1 cellular context compared by ENCODE assay signal in the genomic region with DNA sequence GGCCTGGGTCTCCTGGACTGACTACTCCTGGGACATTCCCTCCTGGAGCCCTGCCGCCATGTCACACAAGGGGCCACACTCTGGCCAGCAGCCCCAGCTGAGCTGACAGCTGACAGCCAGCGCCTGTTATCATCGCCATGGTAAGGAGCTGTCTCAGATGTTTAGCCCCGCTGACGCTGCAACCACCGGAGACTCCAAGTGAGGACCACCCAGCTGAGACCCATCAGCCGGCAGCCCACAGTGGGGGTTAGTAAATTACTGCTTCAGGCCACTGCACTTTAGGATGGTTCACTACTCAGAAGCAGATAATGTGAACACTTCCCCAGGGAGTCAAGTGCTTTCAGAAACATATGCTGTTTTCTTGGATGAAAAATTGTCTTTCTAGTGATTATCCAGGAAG.
TF ChIP-seq lines count a peak whose summit lies in the region.

No MANE protein-coding gene starts in this region.

TF ChIP-seq in SK-N-SH treated with all-trans-retinoic acid at 6 μM for 48 hours, 23 proteins besides CTCF, POLR2A, EP300 and RAD21 (continued from another document):
- TF ChIP-seq, protein P1, sequence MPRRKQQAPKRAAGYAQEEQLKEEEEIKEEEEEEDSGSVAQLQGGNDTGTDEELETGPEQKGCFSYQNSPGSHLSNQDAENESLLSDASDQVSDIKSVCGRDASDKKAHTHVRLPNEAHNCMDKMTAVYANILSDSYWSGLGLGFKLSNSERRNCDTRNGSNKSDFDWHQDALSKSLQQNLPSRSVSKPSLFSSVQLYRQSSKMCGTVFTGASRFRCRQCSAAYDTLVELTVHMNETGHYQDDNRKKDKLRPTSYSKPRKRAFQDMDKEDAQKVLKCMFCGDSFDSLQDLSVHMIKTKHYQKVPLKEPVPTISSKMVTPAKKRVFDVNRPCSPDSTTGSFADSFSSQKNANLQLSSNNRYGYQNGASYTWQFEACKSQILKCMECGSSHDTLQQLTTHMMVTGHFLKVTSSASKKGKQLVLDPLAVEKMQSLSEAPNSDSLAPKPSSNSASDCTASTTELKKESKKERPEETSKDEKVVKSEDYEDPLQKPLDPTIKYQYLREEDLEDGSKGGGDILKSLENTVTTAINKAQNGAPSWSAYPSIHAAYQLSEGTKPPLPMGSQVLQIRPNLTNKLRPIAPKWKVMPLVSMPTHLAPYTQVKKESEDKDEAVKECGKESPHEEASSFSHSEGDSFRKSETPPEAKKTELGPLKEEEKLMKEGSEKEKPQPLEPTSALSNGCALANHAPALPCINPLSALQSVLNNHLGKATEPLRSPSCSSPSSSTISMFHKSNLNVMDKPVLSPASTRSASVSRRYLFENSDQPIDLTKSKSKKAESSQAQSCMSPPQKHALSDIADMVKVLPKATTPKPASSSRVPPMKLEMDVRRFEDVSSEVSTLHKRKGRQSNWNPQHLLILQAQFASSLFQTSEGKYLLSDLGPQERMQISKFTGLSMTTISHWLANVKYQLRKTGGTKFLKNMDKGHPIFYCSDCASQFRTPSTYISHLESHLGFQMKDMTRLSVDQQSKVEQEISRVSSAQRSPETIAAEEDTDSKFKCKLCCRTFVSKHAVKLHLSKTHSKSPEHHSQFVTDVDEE (CRISPR knock-in tag; IDR thresholded peaks at IDR 0.05) = no peak
- TF ChIP-seq PPARA (CRISPR knock-in tag; IDR thresholded peaks at IDR 0.05; ENCODE audit: borderline replicate concordance) = no peak
